In genomic region chr17:42405963-42406495, GRCh38 we compare ENCODE assay signal across 8 cellular contexts. TPM values are rescaled to one million over a fixed set of nuclear protein-coding genes. Genes with fewer than 3 reads are reported as not detected.
DNase-seq lines count a peak whose midpoint lies in the region; ATAC-seq lines count a peak whose summit lies in the region.

No MANE protein-coding gene starts in this region.

- H3K9me3 Mint-ChIP-seq in memory B cell, result no peaks in the 10 kb centered on the region

- ATAC-seq in memory B cell (ENCODE audit: low read depth) (peak; percentile 82), GM21619 (IDR thresholded peaks at IDR 0.05; ENCODE audit: unreplicated experiment) (no peak)

- peaks cover 8% of the 10 kb centered on the region for H3K4me1 Mint-ChIP-seq in memory B cell

- DNase-seq in NCI-H446 (lab: John Stamatoyannopoulos, UW), result peak; percentile 50 to 75
- no peak for DNase-seq in NCI-H446 treated with DMSO at 0.1 percent for 48 hours (lab: John Stamatoyannopoulos, UW)
- peak; percentile 38 for DNase-seq in NCI-H524 treated with DMSO at 0.1 percent for 48 hours (lab: John Stamatoyannopoulos, UW)
- DNase-seq in activated CD4-positive, alpha-beta T cell treated with anti-CD3 and anti-CD28 coated beads, Interleukin-2, amount 50 U/mL, for 48 hours, result peak; percentile 88 to 90
- DNase-seq in dermis microvascular lymphatic vessel endothelial cell (ENCODE audit: low read depth in 2 of 2), result peak; percentile 63 to 74
- DNase-seq in memory B cell (ENCODE audit: low spot score in 2 of 2), result peak; percentile 84 to 87
- peak; percentile 68 for DNase-seq in stimulated activated CD8-positive, alpha-beta memory T cell treated with anti-CD3 and anti-CD28 coated beads, Interleukin-15, amount 100 ng/mL, for 24 hours (ENCODE audit: low read depth)

- H3K4me3 Mint-ChIP-seq in memory B cell, result no peak overlapping the region

- no peak overlapping the region for H3K27ac Mint-ChIP-seq in memory B cell

- H3K27me3 Mint-ChIP-seq in memory B cell, result peaks cover 3% of the 10 kb centered on the region

- no peaks in the 10 kb centered on the region for H3K36me3 Mint-ChIP-seq in memory B cell

RNA-seq across cellular contexts. Expression of gene CAVIN1, which starts 17.0 kb away (rescaled TPM):
- total RNA-seq in dermis microvascular lymphatic vessel endothelial cell, result 362 and 404 TPM in 2 replicates

RNA-seq across cellular contexts. Expression of gene STAT3, which starts 17.8 kb away (rescaled TPM):
- total RNA-seq in dermis microvascular lymphatic vessel endothelial cell, result 68.8 and 99.2 TPM in 2 replicates

RNA-seq across cellular contexts. Expression of gene ATP6V0A1, which starts 52.6 kb away (rescaled TPM):
- total RNA-seq in dermis microvascular lymphatic vessel endothelial cell, result 16.0 and 20.2 TPM in 2 replicates
